Comparison of ENCODE assay signal across 10 cellular contexts in the genomic region with DNA sequence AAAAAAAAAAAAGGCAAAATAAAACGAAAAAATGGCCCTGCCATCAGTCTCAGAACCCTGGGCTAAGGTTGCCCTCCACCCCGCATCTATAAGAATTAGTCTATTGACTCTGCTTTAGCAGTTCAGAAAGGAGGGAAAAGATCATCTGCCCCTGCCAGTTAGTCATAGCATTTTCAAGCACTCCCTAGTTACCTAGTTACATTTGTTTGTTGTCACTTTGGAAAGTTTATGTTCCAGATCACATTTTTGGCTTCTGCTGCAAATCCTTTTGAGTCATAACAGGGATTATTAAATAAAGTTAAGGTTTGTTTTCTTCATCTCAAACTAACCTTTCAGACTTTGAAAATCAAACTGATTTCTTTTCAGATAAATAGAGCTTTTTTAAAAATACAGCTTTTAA. TPM values are rescaled to one million over a fixed set of nuclear protein-coding genes. Genes with fewer than 3 reads are reported as not detected.
DNase-seq lines count a peak whose midpoint lies in the region; ATAC-seq and TF ChIP-seq lines count a peak whose summit lies in the region.
"Had no signal": no experiment of that assay in that cellular context is flagged by ENCODE, and none has a peak within 500 bp of the region (broad histone marks: within the 10 kb centered on the region; RNA-seq: fewer than 3 reads in every experiment).

No MANE protein-coding gene starts in this region.

- no peaks in the 10 kb centered on the region for H3K4me1 Mint-ChIP-seq in memory B cell
- no peaks in the 10 kb centered on the region for H3K4me1 Mint-ChIP-seq in activated T-helper 1 cell treated with anti-CD3 and anti-CD28 coated beads, Interleukin-12 subunit alpha, Interleukin-12 subunit beta, Interleukin-2, Interleukin-4 antibody, amounts not matched to agents 30 ng/mL and 10 ng/mL and 1 ng/mL, durations not matched to agents 14 hours and 24 hours and 36 hours (ENCODE audit: low read depth)
- H3K4me1 Mint-ChIP-seq: activated B cell treated with CpG ODN at 0.5 μM for 24 hours had no signal

- intact Hi-C loops in activated T-helper 1 cell treated with anti-CD3 and anti-CD28 coated beads, Interleukin-12 subunit alpha, Interleukin-12 subunit beta, Interleukin-2, Interleukin-4 antibody, amounts not matched to agents 30 ng/mL and 10 ng/mL and 1 ng/mL, durations not matched to agents 14 hours and 24 hours and 36 hours (cut with micrococcal nuclease), result no loop called here

- no peak for ATAC-seq in memory B cell (ENCODE audit: low read depth)
- ATAC-seq in HG03571 (IDR thresholded peaks at IDR 0.05; ENCODE audit: unreplicated experiment), result no peak

- DNase-seq in HS-5 (ENCODE audit: low read depth) (peak; percentile 33), dermis blood vessel endothelial cell (peak; percentile 43), memory B cell (ENCODE audit: low spot score in 2 of 2) (no peak), HuH-7 (ENCODE audit: low spot score) (no peak), Ammon's horn (ENCODE audit: low spot score) (no peak)
- DNase-seq in activated T-helper 1 cell treated with anti-CD3 and anti-CD28 coated beads, Interleukin-12 subunit alpha, Interleukin-12 subunit beta, Interleukin-2, Interleukin-4 antibody, amounts not matched to agents 30 ng/mL and 10 ng/mL and 1 ng/mL, durations not matched to agents 14 hours and 24 hours and 36 hours (ENCODE audit: low spot score), result no peak
- DNase-seq: activated B cell treated with CpG ODN at 0.5 μM for 24 hours, midbrain had no signal

- H3K36me3 Mint-ChIP-seq in memory B cell, result peaks cover 52% of the 10 kb centered on the region
- peaks cover 43% of the 10 kb centered on the region for H3K36me3 Mint-ChIP-seq in activated T-helper 1 cell treated with anti-CD3 and anti-CD28 coated beads, Interleukin-12 subunit alpha, Interleukin-12 subunit beta, Interleukin-2, Interleukin-4 antibody, amounts not matched to agents 30 ng/mL and 10 ng/mL and 1 ng/mL, durations not matched to agents 14 hours and 24 hours and 36 hours (ENCODE audit: low read depth)

- no peak for TF ChIP-seq CTCF in 22Rv1 (IDR thresholded peaks at IDR 0.05)

- H3K27ac ChIP-seq in 22Rv1, result 0 out of 2 replicates have a peak overlapping the region, but pooled peaks have one; percentile 2

- peak overlapping the region; percentile 24 for H3K27ac Mint-ChIP-seq in memory B cell
- no peak overlapping the region for H3K27ac Mint-ChIP-seq in activated T-helper 1 cell treated with anti-CD3 and anti-CD28 coated beads, Interleukin-12 subunit alpha, Interleukin-12 subunit beta, Interleukin-2, Interleukin-4 antibody, amounts not matched to agents 30 ng/mL and 10 ng/mL and 1 ng/mL, durations not matched to agents 14 hours and 24 hours and 36 hours
- H3K27ac Mint-ChIP-seq: activated B cell treated with CpG ODN at 0.5 μM for 24 hours had no signal

- no peaks in the 10 kb centered on the region for H3K9me3 Mint-ChIP-seq in memory B cell
- H3K9me3 Mint-ChIP-seq in activated T-helper 1 cell treated with anti-CD3 and anti-CD28 coated beads, Interleukin-12 subunit alpha, Interleukin-12 subunit beta, Interleukin-2, Interleukin-4 antibody, amounts not matched to agents 30 ng/mL and 10 ng/mL and 1 ng/mL, durations not matched to agents 14 hours and 24 hours and 36 hours, result no peaks in the 10 kb centered on the region
- H3K9me3 Mint-ChIP-seq: activated B cell treated with CpG ODN at 0.5 μM for 24 hours had no signal

- no peaks in the 10 kb centered on the region for H3K27me3 Mint-ChIP-seq in memory B cell
- no peaks in the 10 kb centered on the region for H3K27me3 Mint-ChIP-seq in activated T-helper 1 cell treated with anti-CD3 and anti-CD28 coated beads, Interleukin-12 subunit alpha, Interleukin-12 subunit beta, Interleukin-2, Interleukin-4 antibody, amounts not matched to agents 30 ng/mL and 10 ng/mL and 1 ng/mL, durations not matched to agents 14 hours and 24 hours and 36 hours (ENCODE audit: insufficient read depth)
- H3K27me3 Mint-ChIP-seq: activated B cell treated with CpG ODN at 0.5 μM for 24 hours had no signal

- no peak overlapping the region for H3K4me3 Mint-ChIP-seq in memory B cell
- no peak overlapping the region for H3K4me3 Mint-ChIP-seq in activated T-helper 1 cell treated with anti-CD3 and anti-CD28 coated beads, Interleukin-12 subunit alpha, Interleukin-12 subunit beta, Interleukin-2, Interleukin-4 antibody, amounts not matched to agents 30 ng/mL and 10 ng/mL and 1 ng/mL, durations not matched to agents 14 hours and 24 hours and 36 hours
- H3K4me3 Mint-ChIP-seq: activated B cell treated with CpG ODN at 0.5 μM for 24 hours had no signal

RNA-seq across cellular contexts. Expression of a gene that starts 52.1 kb away (rescaled TPM):
- total RNA-seq in dermis blood vessel endothelial cell, result not detected in 2 replicates
- not detected in 2 replicates for total RNA-seq in activated T-helper 1 cell treated with anti-CD3 and anti-CD28 coated beads, Interleukin-12 subunit alpha, Interleukin-12 subunit beta, Interleukin-2, Interleukin-4 antibody, amounts not matched to agents 30 ng/mL and 10 ng/mL and 1 ng/mL, durations not matched to agents 14 hours and 24 hours and 36 hours
- total RNA-seq: activated B cell treated with CpG ODN at 0.5 μM for 24 hours had no signal

RNA-seq across cellular contexts. Expression of a gene that starts 60.0 kb away (rescaled TPM):
- total RNA-seq in dermis blood vessel endothelial cell, result 14.5 and 17.7 TPM in 2 replicates
- total RNA-seq in activated T-helper 1 cell treated with anti-CD3 and anti-CD28 coated beads, Interleukin-12 subunit alpha, Interleukin-12 subunit beta, Interleukin-2, Interleukin-4 antibody, amounts not matched to agents 30 ng/mL and 10 ng/mL and 1 ng/mL, durations not matched to agents 14 hours and 24 hours and 36 hours, result 36.2 and 37.6 TPM in 2 replicates

Comparison
In these comparisons a context has a peak if more than half of its experiments do, and no peak if none do; other contexts are left out.
1. DNase-seq: peak in HS-5 (single experiment) and dermis blood vessel endothelial cell (single experiment); none in memory B cell (0 of 2), HuH-7 (single experiment), Ammon's horn (single experiment) and activated T-helper 1 cell treated with anti-CD3 and anti-CD28 coated beads, Interleukin-12 subunit alpha, Interleukin-12 subunit beta, Interleukin-2, Interleukin-4 antibody, amounts not matched to agents 30 ng/mL and 10 ng/mL and 1 ng/mL, durations not matched to agents 14 hours and 24 hours and 36 hours (single experiment).